In the genomic region with DNA sequence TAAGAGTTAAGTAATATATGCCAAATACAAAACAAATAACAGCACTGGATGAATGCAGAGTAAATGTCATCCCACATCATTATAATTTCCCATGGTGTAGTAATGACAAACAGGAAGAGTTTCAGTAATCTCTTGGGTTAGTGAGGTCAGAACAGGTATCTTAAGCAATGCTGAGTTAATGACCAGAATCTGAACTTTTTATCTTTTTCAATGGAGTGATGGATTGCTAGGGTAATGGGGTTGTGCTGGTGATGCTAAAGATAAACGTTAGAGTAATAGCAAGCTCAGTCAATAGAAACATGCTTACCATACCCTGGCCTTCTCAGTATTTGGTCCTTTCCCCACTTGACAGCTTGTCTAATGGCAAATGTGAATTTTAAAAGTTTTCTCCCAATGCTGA, we compare ENCODE assay signal across 40 cellular contexts. TPM values are rescaled to one million over a fixed set of nuclear protein-coding genes. Genes with fewer than 3 reads are reported as not detected.
"Had no signal": no experiment of that assay in that cellular context is flagged by ENCODE, and none has a peak within 500 bp of the region (broad histone marks: within the 10 kb centered on the region; RNA-seq: fewer than 3 reads in every experiment).

No MANE protein-coding gene starts in this region.

- H3K4me1 ChIP-seq: adrenal gland, ascending aorta had no signal

- FAIRE-seq: bronchial epithelial cell, TTC549 had no signal

- H3K4me3 Mint-ChIP-seq: activated B cell treated with CpG ODN at 0.5 μM for 24 hours; activated CD4-positive, alpha-beta memory T cell treated with anti-CD3 and anti-CD28 coated beads for 36 hours; activated CD4-positive, alpha-beta T cell treated with anti-CD3 and anti-CD28 coated beads, Interleukin-2, amount 10 ng/mL, durations not matched to agents 24 days and 14 days; activated CD8-positive, alpha-beta T cell treated with anti-CD3 and anti-CD28 coated beads for 36 hours; activated naive CD4-positive, alpha-beta T cell treated with anti-CD3 and anti-CD28 coated beads for 36 hours; activated naive CD8-positive, alpha-beta T cell treated with anti-CD3 and anti-CD28 coated beads for 36 hours; activated T-cell treated with anti-CD3 and anti-CD28 coated beads, Interleukin-2, amount 50 U/mL, for 4 hours; activated T-cell treated with anti-CD3 and anti-CD28 coated beads, Interleukin-2, amount 50 U/mL, for 72 hours; activated T-helper 1 cell treated with anti-CD3 and anti-CD28 coated beads, Interleukin-12 subunit alpha, Interleukin-12 subunit beta, Interleukin-2, Interleukin-4 antibody, amounts not matched to agents 30 ng/mL and 10 ng/mL and 1 ng/mL, durations not matched to agents 14 hours and 24 hours and 36 hours; activated T-helper 17 cell treated with anti-CD3 and anti-CD28 coated beads, Interleukin-2, amount 50 U/mL, for 72 hours; brain; central memory CD8-positive, alpha-beta T cell; T-helper 1 cell treated with Interleukin-12 subunit alpha and Interleukin-12 subunit beta and Interleukin-4 antibody, amounts not matched to agents 30 μg/mL and 1 μg/mL, for 36 hours; T-helper 2 cell treated with Interferon-gamma antibody and Interleukin-4, amounts not matched to agents 5 μg/mL and 100 μg/mL, for 36 hours had no signal

- H3K36me3 Mint-ChIP-seq: activated CD4-positive, alpha-beta memory T cell treated with anti-CD3 and anti-CD28 coated beads for 36 hours; activated naive CD4-positive, alpha-beta T cell treated with anti-CD3 and anti-CD28 coated beads, Interleukin-2, amount 50 U/mL, for 72 hours; activated naive CD8-positive, alpha-beta T cell treated with anti-CD3 and anti-CD28 coated beads for 36 hours; brain had no signal

- H3K27me3 Mint-ChIP-seq: central memory CD8-positive, alpha-beta T cell had no signal

- H3K27ac ChIP-seq: adrenal gland, ascending aorta, cardiac muscle cell, VCaP had no signal

- H3K9me3 ChIP-seq: adrenal gland, ascending aorta had no signal

- H3K9me3 Mint-ChIP-seq: activated B cell treated with CpG ODN at 0.5 μM for 24 hours; activated CD4-positive, alpha-beta memory T cell treated with anti-CD3 and anti-CD28 coated beads for 36 hours; activated CD4-positive, alpha-beta T cell treated with anti-CD3 and anti-CD28 coated beads, Interleukin-2, amount 10 ng/mL, durations not matched to agents 24 days and 14 days; activated CD8-positive, alpha-beta T cell treated with anti-CD3 and anti-CD28 coated beads for 36 hours; activated naive CD4-positive, alpha-beta T cell treated with anti-CD3 and anti-CD28 coated beads for 36 hours; activated naive CD4-positive, alpha-beta T cell treated with anti-CD3 and anti-CD28 coated beads, Interleukin-2, amount 50 U/mL, for 72 hours; activated naive CD8-positive, alpha-beta T cell treated with anti-CD3 and anti-CD28 coated beads for 36 hours; activated T-cell treated with anti-CD3 and anti-CD28 coated beads, Interleukin-2, amount 50 U/mL, for 4 hours; activated T-cell treated with anti-CD3 and anti-CD28 coated beads, Interleukin-2, amount 50 U/mL, for 72 hours; activated T-helper 1 cell treated with anti-CD3 and anti-CD28 coated beads, Interleukin-12 subunit alpha, Interleukin-12 subunit beta, Interleukin-2, Interleukin-4 antibody, amounts not matched to agents 30 ng/mL and 10 ng/mL and 1 ng/mL, durations not matched to agents 14 hours and 24 hours and 36 hours; activated T-helper 17 cell treated with anti-CD3 and anti-CD28 coated beads, Interleukin-2, amount 50 U/mL, for 72 hours; central memory CD8-positive, alpha-beta T cell; T-helper 1 cell treated with Interleukin-12 subunit alpha and Interleukin-12 subunit beta and Interleukin-4 antibody, amounts not matched to agents 30 μg/mL and 1 μg/mL, for 36 hours; T-helper 2 cell treated with Interferon-gamma antibody and Interleukin-4, amounts not matched to agents 5 μg/mL and 100 μg/mL, for 36 hours had no signal

- H3K4me3 ChIP-seq: adrenal gland, ascending aorta, cardiac muscle cell had no signal

- DNase-seq: activated B cell treated with CpG ODN at 0.5 μM for 24 hours; activated CD4-positive, alpha-beta memory T cell treated with anti-CD3 and anti-CD28 coated beads for 36 hours; activated CD4-positive, alpha-beta T cell treated with anti-CD3 and anti-CD28 coated beads for 4 hours; activated CD4-positive, alpha-beta T cell treated with anti-CD3 and anti-CD28 coated beads, Interleukin-2, amount 10 ng/mL, durations not matched to agents 24 days and 14 days; activated CD4-positive, alpha-beta T cell treated with anti-CD3 and anti-CD28 coated beads, Interleukin-2, amount 50 U/mL, for 1 hour; activated CD4-positive, alpha-beta T cell treated with anti-CD3 and anti-CD28 coated beads, Interleukin-2, amount 50 U/mL, for 4 hours; activated CD4-positive, CD25-positive, alpha-beta regulatory T cell treated with anti-CD3 and anti-CD28 coated beads, Interleukin-2, amount 50 U/mL, for 72 hours; activated CD8-positive, alpha-beta memory T cell treated with anti-CD3 and anti-CD28 coated beads, Interleukin-2, amount 50 U/mL, for 4 hours; activated CD8-positive, alpha-beta T cell treated with anti-CD3 and anti-CD28 coated beads for 36 hours; activated effector memory CD4-positive, alpha-beta T cell treated with anti-CD3 and anti-CD28 coated beads, Interleukin-2, amount 50 U/mL, for 16 hours; activated gamma-delta T cell treated with Interleukin-2 at 50 U/mL for 16 hours; activated naive CD4-positive, alpha-beta T cell; activated naive CD4-positive, alpha-beta T cell treated with anti-CD3 and anti-CD28 coated beads for 36 hours; activated naive CD4-positive, alpha-beta T cell treated with anti-CD3 and anti-CD28 coated beads, Interleukin-2, amount 50 U/mL, for 16 hours; activated naive CD8-positive, alpha-beta T cell treated with anti-CD3 and anti-CD28 coated beads for 36 hours; activated T-cell treated with anti-CD3 and anti-CD28 coated beads for 4 hours; activated T-cell treated with anti-CD3 and anti-CD28 coated beads, Interleukin-2, amount 50 U/mL, for 1 hour; activated T-cell treated with anti-CD3 and anti-CD28 coated beads, Interleukin-2, amount 50 U/mL, for 4 hours; activated T-cell treated with anti-CD3 and anti-CD28 coated beads, Interleukin-2, amount 50 U/mL, for 72 hours; adrenal gland; amygdala; anterior cingulate cortex; caudate nucleus; cerebellar nuclear complex; T-helper 1 cell; T-helper 2 cell; T-helper 9 cell had no signal

- H3K27me3 ChIP-seq: ascending aorta had no signal

- H3K4me1 Mint-ChIP-seq: activated B cell treated with CpG ODN at 0.5 μM for 24 hours; activated CD4-positive, alpha-beta T cell treated with anti-CD3 and anti-CD28 coated beads, Interleukin-2, amount 10 ng/mL, durations not matched to agents 24 days and 14 days; activated naive CD8-positive, alpha-beta T cell treated with anti-CD3 and anti-CD28 coated beads for 36 hours; activated T-helper 17 cell treated with anti-CD3 and anti-CD28 coated beads, Interleukin-2, amount 50 U/mL, for 72 hours; central memory CD8-positive, alpha-beta T cell had no signal

- ATAC-seq: activated CD8-positive, alpha-beta T cell treated with anti-CD3 and anti-CD28 coated beads for 36 hours; activated naive CD4-positive, alpha-beta T cell treated with anti-CD3 and anti-CD28 coated beads, Interleukin-2, amount 50 U/mL, for 72 hours; activated T-cell treated with anti-CD3 and anti-CD28 coated beads, Interleukin-2, amount 50 U/mL, for 4 hours; activated T-cell treated with anti-CD3 and anti-CD28 coated beads, Interleukin-2, amount 50 U/mL, for 72 hours; activated T-helper 17 cell treated with anti-CD3 and anti-CD28 coated beads, Interleukin-2, amount 50 U/mL, for 72 hours had no signal

- H3K36me3 ChIP-seq: adrenal gland, ascending aorta, cardiac muscle cell had no signal

- H3K27ac Mint-ChIP-seq: activated B cell treated with CpG ODN at 0.5 μM for 24 hours; activated CD4-positive, alpha-beta memory T cell treated with anti-CD3 and anti-CD28 coated beads for 36 hours; activated CD4-positive, alpha-beta T cell treated with anti-CD3 and anti-CD28 coated beads, Interleukin-2, amount 10 ng/mL, durations not matched to agents 24 days and 14 days; activated CD8-positive, alpha-beta T cell treated with anti-CD3 and anti-CD28 coated beads for 36 hours; activated naive CD4-positive, alpha-beta T cell treated with anti-CD3 and anti-CD28 coated beads for 36 hours; activated naive CD4-positive, alpha-beta T cell treated with anti-CD3 and anti-CD28 coated beads, Interleukin-2, amount 50 U/mL, for 72 hours; activated naive CD8-positive, alpha-beta T cell treated with anti-CD3 and anti-CD28 coated beads for 36 hours; activated T-cell treated with anti-CD3 and anti-CD28 coated beads, Interleukin-2, amount 50 U/mL, for 72 hours; activated T-helper 1 cell treated with anti-CD3 and anti-CD28 coated beads, Interleukin-12 subunit alpha, Interleukin-12 subunit beta, Interleukin-2, Interleukin-4 antibody, amounts not matched to agents 30 ng/mL and 10 ng/mL and 1 ng/mL, durations not matched to agents 14 hours and 24 hours and 36 hours; activated T-helper 17 cell treated with anti-CD3 and anti-CD28 coated beads, Interleukin-2, amount 50 U/mL, for 72 hours; brain; T-helper 1 cell treated with Interleukin-12 subunit alpha and Interleukin-12 subunit beta and Interleukin-4 antibody, amounts not matched to agents 30 μg/mL and 1 μg/mL, for 36 hours; T-helper 2 cell treated with Interferon-gamma antibody and Interleukin-4, amounts not matched to agents 5 μg/mL and 100 μg/mL, for 36 hours had no signal

RNA-seq across cellular contexts. Expression of a gene that starts 11.5 kb away (rescaled TPM):
- total RNA-seq: activated B cell treated with CpG ODN at 0.5 μM for 24 hours; activated CD4-positive, alpha-beta memory T cell treated with anti-CD3 and anti-CD28 coated beads for 36 hours; activated CD4-positive, alpha-beta T cell treated with anti-CD3 and anti-CD28 coated beads, Interleukin-2, amount 10 ng/mL, durations not matched to agents 24 days and 14 days; activated CD8-positive, alpha-beta memory T cell treated with anti-CD3 and anti-CD28 coated beads for 36 hours; activated CD8-positive, alpha-beta T cell treated with anti-CD3 and anti-CD28 coated beads for 36 hours; activated naive CD4-positive, alpha-beta T cell treated with anti-CD3 and anti-CD28 coated beads for 36 hours; activated naive CD4-positive, alpha-beta T cell treated with anti-CD3 and anti-CD28 coated beads, Interleukin-2, amount 50 U/mL, for 72 hours; activated naive CD8-positive, alpha-beta T cell treated with anti-CD3 and anti-CD28 coated beads for 36 hours; activated T-cell treated with anti-CD3 and anti-CD28 coated beads, Interleukin-2, amount 50 U/mL, for 72 hours; activated T-helper 1 cell treated with anti-CD3 and anti-CD28 coated beads, Interleukin-12 subunit alpha, Interleukin-12 subunit beta, Interleukin-2, Interleukin-4 antibody, amounts not matched to agents 30 ng/mL and 10 ng/mL and 1 ng/mL, durations not matched to agents 14 hours and 24 hours and 36 hours; activated T-helper 17 cell treated with anti-CD3 and anti-CD28 coated beads, Interleukin-2, amount 50 U/mL, for 72 hours had no signal
